Comparison of ENCODE assay signal across 21 cellular contexts in the genomic region with DNA sequence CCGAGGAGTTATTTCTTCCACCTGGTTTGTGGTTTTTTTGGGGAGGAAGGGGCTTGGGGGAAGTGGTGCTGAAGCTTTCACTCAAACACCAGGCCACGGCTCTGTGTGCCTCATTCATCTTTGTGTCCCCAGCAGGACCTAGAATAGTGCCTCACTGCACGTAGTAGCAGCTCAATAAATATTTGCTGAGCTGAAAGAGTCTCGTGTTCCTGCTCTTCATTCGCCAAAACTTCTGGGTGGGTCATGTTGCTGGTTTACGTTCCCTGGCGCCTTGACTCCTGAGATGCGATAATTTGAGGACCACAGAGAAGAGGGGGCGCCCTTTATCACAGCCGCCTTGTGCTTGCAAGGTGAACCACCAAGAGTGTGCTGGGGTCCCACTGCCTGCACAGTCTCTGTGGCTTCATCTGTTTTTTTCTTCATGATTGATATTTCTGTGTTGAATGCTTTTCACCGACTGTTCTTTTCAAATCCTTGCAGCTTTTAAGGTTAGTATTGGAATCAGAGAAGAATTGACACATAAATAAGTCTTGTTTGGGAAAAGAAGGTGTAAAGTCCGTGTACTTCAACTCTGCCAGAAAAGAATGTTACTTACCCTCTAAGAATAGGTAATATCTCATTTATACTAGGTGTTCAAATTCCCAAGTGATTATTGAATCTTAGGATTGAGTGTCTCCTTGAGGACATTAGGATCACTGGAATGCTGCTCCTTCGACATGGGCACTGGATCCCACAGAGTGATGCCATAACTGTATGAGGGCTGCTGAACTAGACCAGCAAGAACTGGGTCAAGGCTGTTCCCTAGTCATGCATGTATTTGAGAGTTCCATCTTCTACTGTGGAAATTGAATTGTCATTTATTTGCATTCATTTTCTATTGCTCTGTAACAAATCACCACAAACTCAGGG.
DNase-seq lines count a peak whose midpoint lies in the region; ATAC-seq and TF ChIP-seq lines count a peak whose summit lies in the region.
"Had no signal": no experiment of that assay in that cellular context is flagged by ENCODE, and none has a peak within 500 bp of the region (broad histone marks: within the 10 kb centered on the region; RNA-seq: fewer than 3 reads in every experiment).

No MANE protein-coding gene starts in this region.

- H3K4me1 Mint-ChIP-seq in activated CD8-positive, alpha-beta T cell treated with anti-CD3 and anti-CD28 coated beads for 36 hours (ENCODE audit: low read depth), result peaks cover 9% of the 10 kb centered on the region
- H3K4me1 Mint-ChIP-seq in activated CD8-positive, alpha-beta T cell treated with anti-CD3 and anti-CD28 coated beads, Interleukin-2, amount 10 ng/mL, durations not matched to agents 7 days and 5 days (ENCODE audit: low read depth), result peaks cover 15% of the 10 kb centered on the region
- peaks cover 22% of the 10 kb centered on the region for H3K4me1 Mint-ChIP-seq in nephron
- peaks cover 0 to 10% of the 10 kb centered on the region in 2 donors for H3K4me1 Mint-ChIP-seq in effector memory CD8-positive, alpha-beta T cell (ENCODE audit: low read depth in 2 of 2)

- no peak for ATAC-seq in activated CD8-positive, alpha-beta T cell treated with anti-CD3 and anti-CD28 coated beads for 36 hours
- ATAC-seq in activated CD8-positive, alpha-beta T cell treated with anti-CD3 and anti-CD28 coated beads, Interleukin-2, amount 10 ng/mL, durations not matched to agents 7 days and 5 days, result no peak
- peak in 6 of 8 donors; percentile 1 to 31 (median 2) for ATAC-seq in heart right ventricle
- no peak for ATAC-seq in effector memory CD8-positive, alpha-beta T cell (replicated peaks)
- ATAC-seq: GM12878, sciatic nerve had no signal

- H3K9me3 Mint-ChIP-seq in activated CD8-positive, alpha-beta T cell treated with anti-CD3 and anti-CD28 coated beads for 36 hours, result no peaks in the 10 kb centered on the region
- H3K9me3 Mint-ChIP-seq in activated CD8-positive, alpha-beta T cell treated with anti-CD3 and anti-CD28 coated beads, Interleukin-2, amount 10 ng/mL, durations not matched to agents 7 days and 5 days (ENCODE audit: insufficient read depth), result no peaks in the 10 kb centered on the region
- H3K9me3 Mint-ChIP-seq in nephron, result no peaks in the 10 kb centered on the region
- no peaks in the 10 kb centered on the region for H3K9me3 Mint-ChIP-seq in effector memory CD8-positive, alpha-beta T cell
- H3K9me3 Mint-ChIP-seq: central memory CD8-positive, alpha-beta T cell had no signal

- peak; percentile 3 for DNase-seq in activated CD8-positive, alpha-beta T cell treated with anti-CD3 and anti-CD28 coated beads for 36 hours
- DNase-seq in activated CD8-positive, alpha-beta T cell treated with anti-CD3 and anti-CD28 coated beads, Interleukin-2, amount 10 ng/mL, durations not matched to agents 7 days and 5 days, result no peak
- no peak for DNase-seq in heart right ventricle
- DNase-seq in tibial artery, result no peak
- DNase-seq in brain microvascular endothelial cell, result no peak
- no peak for DNase-seq in lower leg skin (ENCODE audit: low spot score in 2 of 2)
- no peak for DNase-seq in effector memory CD8-positive, alpha-beta T cell
- DNase-seq: 8988T, C1 segment of cervical spinal cord, GDM1, head of caudate nucleus, NCI-H1436, NCI-H2171 treated with DMSO at 0.1 percent for 48 hours, NCI-H748 treated with DMSO at 0.1 percent for 48 hours, OCI-M1 had no signal

- in situ Hi-C loops in brain microvascular endothelial cell (cut with HindIII; ENCODE audit: low pct_ligation_motif_present, low sequenced_read_pairs), result no loop called here

- H3K4me3 ChIP-seq in heart right ventricle (no peak overlapping the region), tibial artery (no peak overlapping the region), brain microvascular endothelial cell (ENCODE audit: low read depth, low read length) (no peak overlapping the region), lower leg skin (ENCODE audit: low read depth, poor library complexity, severe bottlenecking) (no peak overlapping the region)
- H3K4me3 ChIP-seq: GM12878, SJSA1 had no signal

- TF ChIP-seq CTCF in activated CD8-positive, alpha-beta T cell treated with anti-CD3 and anti-CD28 coated beads for 36 hours (IDR thresholded peaks at IDR 0.05), result no peak
- TF ChIP-seq CTCF in heart right ventricle (IDR thresholded peaks at IDR 0.05), result no peak
- no peak for TF ChIP-seq CTCF in nephron (IDR thresholded peaks at IDR 0.05; ENCODE audit: unreplicated experiment in 3 of 3)
- TF ChIP-seq CTCF in tibial artery (IDR thresholded peaks at IDR 0.05), result no peak
- no peak for TF ChIP-seq CTCF in brain microvascular endothelial cell (IDR thresholded peaks at IDR 0.05; ENCODE audit: low read depth, low read length, missing control alignments)
- TF ChIP-seq CTCF in lower leg skin (IDR thresholded peaks at IDR 0.05), result no peak

- no peaks in the 10 kb centered on the region for H3K9me3 ChIP-seq in heart right ventricle
- no peaks in the 10 kb centered on the region for H3K9me3 ChIP-seq in tibial artery
- H3K9me3 ChIP-seq: neutrophil, SJSA1 had no signal

- H3K27me3 Mint-ChIP-seq in activated CD8-positive, alpha-beta T cell treated with anti-CD3 and anti-CD28 coated beads for 36 hours, result no peaks in the 10 kb centered on the region
- no peaks in the 10 kb centered on the region for H3K27me3 Mint-ChIP-seq in activated CD8-positive, alpha-beta T cell treated with anti-CD3 and anti-CD28 coated beads, Interleukin-2, amount 10 ng/mL, durations not matched to agents 7 days and 5 days (ENCODE audit: low read depth)
- no peaks in the 10 kb centered on the region for H3K27me3 Mint-ChIP-seq in nephron (ENCODE audit: low read depth)
- H3K27me3 Mint-ChIP-seq in effector memory CD8-positive, alpha-beta T cell, result no peaks in the 10 kb centered on the region
- H3K27me3 Mint-ChIP-seq: central memory CD8-positive, alpha-beta T cell had no signal

- peaks cover 3% of the 10 kb centered on the region for H3K36me3 Mint-ChIP-seq in activated CD8-positive, alpha-beta T cell treated with anti-CD3 and anti-CD28 coated beads for 36 hours (ENCODE audit: low read depth)
- H3K36me3 Mint-ChIP-seq in activated CD8-positive, alpha-beta T cell treated with anti-CD3 and anti-CD28 coated beads, Interleukin-2, amount 10 ng/mL, durations not matched to agents 7 days and 5 days (ENCODE audit: low read depth), result peaks cover 16% of the 10 kb centered on the region
- peaks cover 5% of the 10 kb centered on the region for H3K36me3 Mint-ChIP-seq in nephron (ENCODE audit: low read depth)
- peaks cover 31% of the 10 kb centered on the region for H3K36me3 Mint-ChIP-seq in effector memory CD8-positive, alpha-beta T cell (ENCODE audit: insufficient read depth)

- H3K27ac ChIP-seq in heart right ventricle (peak overlapping the region; percentile 51 to 95 (median 89)), tibial artery (peak overlapping the region; percentile 81 to 84), brain microvascular endothelial cell (no peak overlapping the region)
- H3K27ac ChIP-seq: neutrophil, SJSA1 had no signal

- H3K36me3 ChIP-seq in heart right ventricle (peaks cover 0 to 16% (median 0%) of the 10 kb centered on the region in 9 donors), tibial artery (peaks cover 0 to under 1% (median 0%) of the 10 kb centered on the region in 3 donors), brain microvascular endothelial cell (replicated peaks) (no peaks in the 10 kb centered on the region)
- H3K36me3 ChIP-seq: SJSA1 had no signal

- no peak overlapping the region for H3K4me3 Mint-ChIP-seq in activated CD8-positive, alpha-beta T cell treated with anti-CD3 and anti-CD28 coated beads for 36 hours
- no peak overlapping the region for H3K4me3 Mint-ChIP-seq in activated CD8-positive, alpha-beta T cell treated with anti-CD3 and anti-CD28 coated beads, Interleukin-2, amount 10 ng/mL, durations not matched to agents 7 days and 5 days
- H3K4me3 Mint-ChIP-seq in nephron, result no peak overlapping the region
- no peak overlapping the region for H3K4me3 Mint-ChIP-seq in effector memory CD8-positive, alpha-beta T cell
- H3K4me3 Mint-ChIP-seq: central memory CD8-positive, alpha-beta T cell had no signal

- intact Hi-C loops in activated CD8-positive, alpha-beta T cell treated with anti-CD3 and anti-CD28 coated beads for 36 hours (cut with micrococcal nuclease), result no loop called here
- intact Hi-C loops in heart right ventricle (cut with DNase I), result no loop called here
- intact Hi-C loops in tibial artery (cut with DNase I; ENCODE audit: low total_unique reads), result no loop called here
- intact Hi-C loops in lower leg skin (cut with DNase I; ENCODE audit: low total_unique reads), result no loop called here

- H3K4me1 ChIP-seq in heart right ventricle (peaks cover 17 to 65% (median 42%) of the 10 kb centered on the region in 9 donors), tibial artery (peaks cover 0 to 69% (median 28%) of the 10 kb centered on the region in 4 donors)

- TF ChIP-seq POLR2A in lower leg skin (IDR thresholded peaks at IDR 0.05), result no peak

- H3K27ac Mint-ChIP-seq in activated CD8-positive, alpha-beta T cell treated with anti-CD3 and anti-CD28 coated beads for 36 hours, result no peak overlapping the region
- no peak overlapping the region for H3K27ac Mint-ChIP-seq in activated CD8-positive, alpha-beta T cell treated with anti-CD3 and anti-CD28 coated beads, Interleukin-2, amount 10 ng/mL, durations not matched to agents 7 days and 5 days
- H3K27ac Mint-ChIP-seq in nephron, result peak overlapping the region in 2 of 3 experiments; percentile 24
- H3K27ac Mint-ChIP-seq in effector memory CD8-positive, alpha-beta T cell, result peak overlapping the region in 1 of 2 donors; percentile 72

- WGBS in heart right ventricle, 2 donors, result 85 to 89% methylated on average over 13 of the region's 13 CpGs
- WGBS in lower leg skin, 2 donors, result 91 to 92% methylated on average over 13 of the region's 13 CpGs

- CTCF ChIA-PET in activated CD8-positive, alpha-beta T cell treated with anti-CD3 and anti-CD28 coated beads for 36 hours (lab: Charles Lee), result interaction anchor here (1.8 kb wide), 1 partner anchor 63 kb away, joined by 5 read pairs; no protein-coding TSS in a partner anchor
- CTCF ChIA-PET in activated CD8-positive, alpha-beta T cell treated with anti-CD3 and anti-CD28 coated beads, Interleukin-2, amount 10 ng/mL, durations not matched to agents 7 days and 5 days (lab: Charles Lee), result interaction anchor here (0.6 to 1.1 kb wide), 2 partner anchors 63 to 452 kb away, joined by 3 to 5 read pairs; no protein-coding TSS in a partner anchor

- H3K27me3 ChIP-seq in heart right ventricle (no peaks in the 10 kb centered on the region), tibial artery (no peaks in the 10 kb centered on the region), brain microvascular endothelial cell (replicated peaks) (no peaks in the 10 kb centered on the region)
- H3K27me3 ChIP-seq: neutrophil, SJSA1 had no signal

- POLR2A ChIA-PET in activated CD8-positive, alpha-beta T cell treated with anti-CD3 and anti-CD28 coated beads for 36 hours (lab: Charles Lee), result no interaction called here
- POLR2A ChIA-PET in activated CD8-positive, alpha-beta T cell treated with anti-CD3 and anti-CD28 coated beads, Interleukin-2, amount 10 ng/mL, durations not matched to agents 7 days and 5 days (lab: Charles Lee), result no interaction called here

Comparison
In these comparisons a context has a peak if more than half of its experiments do, and no peak if none do; other contexts are left out.
1. ATAC-seq: peak in heart right ventricle (6 of 8); none in activated CD8-positive, alpha-beta T cell treated with anti-CD3 and anti-CD28 coated beads for 36 hours (single experiment), activated CD8-positive, alpha-beta T cell treated with anti-CD3 and anti-CD28 coated beads, Interleukin-2, amount 10 ng/mL, durations not matched to agents 7 days and 5 days (single experiment) and effector memory CD8-positive, alpha-beta T cell (single experiment).
2. H3K27ac Mint-ChIP-seq: peak in nephron (2 of 3); none in activated CD8-positive, alpha-beta T cell treated with anti-CD3 and anti-CD28 coated beads for 36 hours (single experiment) and activated CD8-positive, alpha-beta T cell treated with anti-CD3 and anti-CD28 coated beads, Interleukin-2, amount 10 ng/mL, durations not matched to agents 7 days and 5 days (single experiment).